ENCODE assay signal across 11 cellular contexts in the genomic region with DNA sequence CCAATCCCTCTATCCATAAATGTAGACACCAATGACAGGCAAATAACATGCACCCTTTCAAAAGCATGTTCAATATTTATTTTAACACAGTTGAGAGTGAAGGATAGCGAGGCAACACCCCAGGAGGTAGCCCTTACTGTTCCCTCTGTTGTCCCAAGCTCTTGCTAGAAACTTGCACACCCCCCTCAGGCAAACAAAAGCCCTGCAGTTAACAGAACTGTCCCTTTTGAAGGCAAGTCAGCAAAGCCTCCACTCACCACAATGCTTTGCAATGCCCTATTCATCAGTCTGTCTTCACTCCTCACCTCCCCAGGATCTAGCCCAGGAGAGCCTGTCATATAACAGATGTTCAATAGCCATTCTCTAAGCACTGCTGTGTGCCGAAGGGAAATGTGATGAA. TPM values are rescaled to one million over a fixed set of nuclear protein-coding genes. Genes with fewer than 3 reads are reported as not detected.
A peak's percentile ranks its signal among the peaks of the same experiment; 100 is the strongest.
DNase-seq lines count a peak whose midpoint lies in the region; ATAC-seq lines count a peak whose summit lies in the region.
"Had no signal": no experiment of that assay in that cellular context is flagged by ENCODE, and none has a peak within 500 bp of the region (broad histone marks: within the 10 kb centered on the region; RNA-seq: fewer than 3 reads in every experiment).

No MANE protein-coding gene starts in this region.

- H3K36me3 ChIP-seq in HAP-1 (replicated peaks) = no peaks in the 10 kb centered on the region; the same call in 1 of the 2 replicates

- peak; percentile 25 for DNase-seq in DMS53 (lab: John Stamatoyannopoulos, UW)
- no peak for DNase-seq in DMS53 treated with DMSO at 0.1 percent for 48 hours (lab: John Stamatoyannopoulos, UW; ENCODE audit: unreplicated experiment)
- peak; percentile 16 to 23 for DNase-seq in HAP-1 (ENCODE audit: low spot score in 2 of 2)
- peak; percentile 10 for DNase-seq in RPMI7951 (ENCODE audit: low read depth)
- DNase-seq in kidney glomerular epithelial cell (lab: John Stamatoyannopoulos, UW) = peak; percentile 2
- no peak for DNase-seq in NCI-H2171 (lab: John Stamatoyannopoulos, UW)
- DNase-seq: mesenchymal stem cell had no signal

- H3K4me1 Mint-ChIP-seq in activated T-helper 17 cell treated with anti-CD3 and anti-CD28 coated beads, Interleukin-2, amount 50 U/mL, for 72 hours = peaks cover 4% of the 10 kb centered on the region

- H3K27me3 Mint-ChIP-seq in activated T-helper 17 cell treated with anti-CD3 and anti-CD28 coated beads, Interleukin-2, amount 50 U/mL, for 72 hours = no peaks in the 10 kb centered on the region

- H3K36me3 Mint-ChIP-seq in activated T-helper 17 cell treated with anti-CD3 and anti-CD28 coated beads, Interleukin-2, amount 50 U/mL, for 72 hours (ENCODE audit: low read depth) = no peaks in the 10 kb centered on the region
- H3K36me3 Mint-ChIP-seq: brain had no signal

- no peak for ATAC-seq in GM18861 (IDR thresholded peaks at IDR 0.05; ENCODE audit: unreplicated experiment)
- no peak for ATAC-seq in activated T-helper 17 cell treated with anti-CD3 and anti-CD28 coated beads, Interleukin-2, amount 50 U/mL, for 72 hours (replicated peaks)

- H3K4me1 ChIP-seq in HAP-1 = peaks cover 12% of the 10 kb centered on the region

- no peaks in the 10 kb centered on the region for H3K9me3 Mint-ChIP-seq in activated T-helper 17 cell treated with anti-CD3 and anti-CD28 coated beads, Interleukin-2, amount 50 U/mL, for 72 hours
- H3K9me3 Mint-ChIP-seq: brain had no signal

- no peaks in the 10 kb centered on the region; the same call in 1 of the 2 replicates for H3K27me3 ChIP-seq in HAP-1 (ENCODE audit: low read depth)

- no peak overlapping the region for H3K4me3 ChIP-seq in HAP-1
- H3K4me3 ChIP-seq: skin epidermis had no signal

- no peaks in the 10 kb centered on the region for H3K9me3 ChIP-seq in HAP-1

- in situ Hi-C loops in HAP-1 (cut with MboI; ENCODE audit: low sequenced_read_pairs) = loop anchor here (10.0 kb wide), 1 partner anchor 193 kb away; no protein-coding TSS in a partner anchor

- no peak overlapping the region for H3K27ac Mint-ChIP-seq in activated T-helper 17 cell treated with anti-CD3 and anti-CD28 coated beads, Interleukin-2, amount 50 U/mL, for 72 hours

- H3K4me3 Mint-ChIP-seq in activated T-helper 17 cell treated with anti-CD3 and anti-CD28 coated beads, Interleukin-2, amount 50 U/mL, for 72 hours = no peak overlapping the region

RNA-seq across cellular contexts. Expression of gene CNEP1R1, which starts 3.5 kb away (rescaled TPM):
- total RNA-seq in RPMI7951 (2014; rRNA removed; shearing (Covaris generic)) = 35.8 and 37.6 TPM in 2 replicates
- 10 to 100 TPM; 22.6 to 24.1 TPM for total RNA-seq in activated T-helper 17 cell treated with anti-CD3 and anti-CD28 coated beads, Interleukin-2, amount 50 U/mL, for 72 hours

RNA-seq across cellular contexts. Expression of gene HEATR3, which starts 44.3 kb away (rescaled TPM):
- 13.3 and 14.9 TPM in 2 replicates for total RNA-seq in RPMI7951 (2014; rRNA removed; shearing (Covaris generic))
- total RNA-seq in activated T-helper 17 cell treated with anti-CD3 and anti-CD28 coated beads, Interleukin-2, amount 50 U/mL, for 72 hours = 10 to 100 TPM; 23.3 to 46.7 TPM

Comparison
In these comparisons a context has a peak if more than half of its experiments do, and no peak if none do; other contexts are left out.
1. DNase-seq: peak in DMS53 (single experiment), HAP-1 (2 of 2), RPMI7951 (single experiment) and kidney glomerular epithelial cell (single experiment); none in DMS53 treated with DMSO at 0.1 percent for 48 hours (single experiment) and NCI-H2171 (single experiment).